In the genomic region with DNA sequence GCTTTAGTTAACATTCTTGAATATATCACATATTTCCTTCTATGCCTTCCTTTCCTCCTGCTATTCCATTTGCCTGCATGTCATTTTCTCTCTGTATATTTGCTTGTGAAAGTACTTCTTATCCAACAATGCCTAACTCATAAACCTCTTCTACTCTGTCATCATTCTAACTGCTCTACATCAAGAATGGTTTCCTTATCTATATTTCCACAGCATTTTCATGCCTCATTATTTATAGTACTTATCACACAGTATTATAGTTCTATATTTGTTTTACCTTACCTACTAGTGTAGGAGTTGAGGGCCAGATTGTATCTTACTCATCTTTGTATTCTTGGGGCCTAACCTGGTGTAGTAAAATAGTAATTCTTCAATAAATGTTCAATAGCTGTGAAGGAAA, we compare ENCODE assay signal across 34 cellular contexts.
"Had no signal": no experiment of that assay in that cellular context is flagged by ENCODE, and none has a peak within 500 bp of the region (broad histone marks: within the 10 kb centered on the region; RNA-seq: fewer than 3 reads in every experiment).

No MANE protein-coding gene starts in this region.

- H3K4me3 Mint-ChIP-seq: activated CD4-positive, alpha-beta memory T cell treated with anti-CD3 and anti-CD28 coated beads for 36 hours; activated CD4-positive, alpha-beta T cell treated with anti-CD3 and anti-CD28 coated beads for 36 hours; activated CD4-positive, alpha-beta T cell treated with anti-CD3 and anti-CD28 coated beads, Interleukin-2, amount 10 ng/mL, durations not matched to agents 24 days and 14 days; activated CD8-positive, alpha-beta memory T cell treated with anti-CD3 and anti-CD28 coated beads, Interleukin-2, amount 10 ng/mL, durations not matched to agents 7 days and 5 days; activated CD8-positive, alpha-beta T cell treated with anti-CD3 and anti-CD28 coated beads, Interleukin-2, amount 10 ng/mL, durations not matched to agents 7 days and 5 days; activated naive CD4-positive, alpha-beta T cell treated with anti-CD3 and anti-CD28 coated beads, Interleukin-2, amount 10 ng/mL, durations not matched to agents 7 days and 5 days; activated naive CD8-positive, alpha-beta T cell treated with anti-CD3 and anti-CD28 coated beads, Interleukin-2, amount 10 ng/mL, durations not matched to agents 7 days and 5 days; effector memory CD8-positive, alpha-beta T cell; T-helper 2 cell treated with Interferon-gamma antibody and Interleukin-4, amounts not matched to agents 5 μg/mL and 100 μg/mL, for 36 hours had no signal

- DNase-seq: activated CD4-positive, alpha-beta memory T cell treated with anti-CD3 and anti-CD28 coated beads for 36 hours; activated CD4-positive, alpha-beta T cell treated with anti-CD3 and anti-CD28 coated beads for 36 hours; activated CD4-positive, alpha-beta T cell treated with anti-CD3 and anti-CD28 coated beads, Interleukin-2, amount 10 ng/mL, durations not matched to agents 24 days and 14 days; activated CD4-positive, CD25-positive, alpha-beta regulatory T cell; activated CD4-positive, CD25-positive, alpha-beta regulatory T cell treated with anti-CD3 and anti-CD28 coated beads, Interleukin-2, amount 50 U/mL, for 72 hours; activated CD8-positive, alpha-beta memory T cell treated with anti-CD3 and anti-CD28 coated beads, Interleukin-2, amount 10 ng/mL, durations not matched to agents 7 days and 5 days; activated CD8-positive, alpha-beta memory T cell treated with anti-CD3 and anti-CD28 coated beads, Interleukin-2, amount 50 U/mL, for 4 hours; activated CD8-positive, alpha-beta T cell treated with anti-CD3 and anti-CD28 coated beads, Interleukin-2, amount 10 ng/mL, durations not matched to agents 7 days and 5 days; activated gamma-delta T cell; activated naive CD4-positive, alpha-beta T cell; activated naive CD4-positive, alpha-beta T cell treated with anti-CD3 and anti-CD28 coated beads, Interleukin-2, amount 10 ng/mL, durations not matched to agents 7 days and 5 days; activated naive CD8-positive, alpha-beta T cell treated with anti-CD3 and anti-CD28 coated beads, Interleukin-2, amount 10 ng/mL, durations not matched to agents 7 days and 5 days; activated T-cell treated with anti-CD3 and anti-CD28 coated beads, Interleukin-2, amount 50 U/mL, for 1 hour; activated T-cell treated with anti-CD3 and anti-CD28 coated beads, Interleukin-2, amount 50 U/mL, for 48 hours; amniotic stem cell; anterior cingulate cortex; brain microvascular endothelial cell; caudate nucleus; cortex of kidney; dermis blood vessel endothelial cell; effector CD4-positive, alpha-beta T cell; effector memory CD8-positive, alpha-beta T cell; erythroblast; foreskin keratinocyte; gastrocnemius medialis; glutamatergic neuron; T1000; WERI-Rb-1 had no signal

- H3K9me3 ChIP-seq: esophagus muscularis mucosa, gastrocnemius medialis had no signal

- ATAC-seq: activated CD4-positive, alpha-beta T cell treated with anti-CD3 and anti-CD28 coated beads for 36 hours; activated CD8-positive, alpha-beta memory T cell treated with anti-CD3 and anti-CD28 coated beads, Interleukin-2, amount 10 ng/mL, durations not matched to agents 7 days and 5 days; activated CD8-positive, alpha-beta T cell treated with anti-CD3 and anti-CD28 coated beads, Interleukin-2, amount 10 ng/mL, durations not matched to agents 7 days and 5 days; activated naive CD4-positive, alpha-beta T cell treated with anti-CD3 and anti-CD28 coated beads, Interleukin-2, amount 50 U/mL, for 72 hours; effector memory CD8-positive, alpha-beta T cell; foreskin keratinocyte; gastrocnemius medialis had no signal

- H3K27ac Mint-ChIP-seq: activated CD4-positive, alpha-beta memory T cell treated with anti-CD3 and anti-CD28 coated beads for 36 hours; activated CD4-positive, alpha-beta T cell treated with anti-CD3 and anti-CD28 coated beads for 36 hours; activated CD4-positive, alpha-beta T cell treated with anti-CD3 and anti-CD28 coated beads, Interleukin-2, amount 10 ng/mL, durations not matched to agents 24 days and 14 days; activated CD8-positive, alpha-beta memory T cell treated with anti-CD3 and anti-CD28 coated beads, Interleukin-2, amount 10 ng/mL, durations not matched to agents 7 days and 5 days; activated CD8-positive, alpha-beta T cell treated with anti-CD3 and anti-CD28 coated beads, Interleukin-2, amount 10 ng/mL, durations not matched to agents 7 days and 5 days; activated naive CD4-positive, alpha-beta T cell treated with anti-CD3 and anti-CD28 coated beads, Interleukin-2, amount 10 ng/mL, durations not matched to agents 7 days and 5 days; activated naive CD4-positive, alpha-beta T cell treated with anti-CD3 and anti-CD28 coated beads, Interleukin-2, amount 50 U/mL, for 72 hours; activated naive CD8-positive, alpha-beta T cell treated with anti-CD3 and anti-CD28 coated beads, Interleukin-2, amount 10 ng/mL, durations not matched to agents 7 days and 5 days; effector memory CD8-positive, alpha-beta T cell; T-helper 2 cell treated with Interferon-gamma antibody and Interleukin-4, amounts not matched to agents 5 μg/mL and 100 μg/mL, for 36 hours had no signal

- H3K27me3 Mint-ChIP-seq: activated CD4-positive, alpha-beta memory T cell treated with anti-CD3 and anti-CD28 coated beads for 36 hours; activated CD4-positive, alpha-beta T cell treated with anti-CD3 and anti-CD28 coated beads for 36 hours; activated CD4-positive, alpha-beta T cell treated with anti-CD3 and anti-CD28 coated beads, Interleukin-2, amount 10 ng/mL, durations not matched to agents 24 days and 14 days; activated CD8-positive, alpha-beta memory T cell treated with anti-CD3 and anti-CD28 coated beads, Interleukin-2, amount 10 ng/mL, durations not matched to agents 7 days and 5 days; activated naive CD4-positive, alpha-beta T cell treated with anti-CD3 and anti-CD28 coated beads, Interleukin-2, amount 10 ng/mL, durations not matched to agents 7 days and 5 days; activated naive CD8-positive, alpha-beta T cell treated with anti-CD3 and anti-CD28 coated beads, Interleukin-2, amount 10 ng/mL, durations not matched to agents 7 days and 5 days; effector memory CD8-positive, alpha-beta T cell had no signal

- H3K27ac ChIP-seq: brain microvascular endothelial cell, esophagus muscularis mucosa, foreskin keratinocyte, gastrocnemius medialis, WERI-Rb-1 had no signal

- H3K9me3 Mint-ChIP-seq: activated CD4-positive, alpha-beta memory T cell treated with anti-CD3 and anti-CD28 coated beads for 36 hours; activated CD4-positive, alpha-beta T cell treated with anti-CD3 and anti-CD28 coated beads, Interleukin-2, amount 10 ng/mL, durations not matched to agents 24 days and 14 days; activated naive CD4-positive, alpha-beta T cell treated with anti-CD3 and anti-CD28 coated beads, Interleukin-2, amount 10 ng/mL, durations not matched to agents 7 days and 5 days; activated naive CD4-positive, alpha-beta T cell treated with anti-CD3 and anti-CD28 coated beads, Interleukin-2, amount 50 U/mL, for 72 hours; activated naive CD8-positive, alpha-beta T cell treated with anti-CD3 and anti-CD28 coated beads, Interleukin-2, amount 10 ng/mL, durations not matched to agents 7 days and 5 days; effector memory CD8-positive, alpha-beta T cell; T-helper 2 cell treated with Interferon-gamma antibody and Interleukin-4, amounts not matched to agents 5 μg/mL and 100 μg/mL, for 36 hours had no signal

- FAIRE-seq: astrocyte, bronchial epithelial cell, colon had no signal

- H3K4me1 ChIP-seq: foreskin keratinocyte, gastrocnemius medialis had no signal

- H3K27me3 ChIP-seq: brain microvascular endothelial cell, esophagus muscularis mucosa, foreskin keratinocyte, gastrocnemius medialis had no signal

- H3K4me3 ChIP-seq: esophagus muscularis mucosa, gastrocnemius medialis had no signal
